In genomic region chr17:66885417-66885816, GRCh38 we compare ENCODE assay signal across 15 cellular contexts. TPM values are rescaled to one million over a fixed set of nuclear protein-coding genes. Genes with fewer than 3 reads are reported as not detected.
"Had no signal": no experiment of that assay in that cellular context is flagged by ENCODE, and none has a peak within 500 bp of the region (broad histone marks: within the 10 kb centered on the region; RNA-seq: fewer than 3 reads in every experiment).

No MANE protein-coding gene starts in this region.

- H3K4me1 Mint-ChIP-seq: natural killer cell had no signal

- DNase-seq: activated CD4-positive, alpha-beta memory T cell treated with anti-CD3 and anti-CD28 coated beads for 36 hours; esophagus squamous epithelium; foreskin keratinocyte; heart left ventricle; left colon; natural killer cell; thyroid gland had no signal

- H3K36me3 ChIP-seq: ascending aorta, cardiac muscle cell, esophagus squamous epithelium, heart left ventricle, thyroid gland, vagina had no signal

- H3K4me1 ChIP-seq: ascending aorta, esophagus squamous epithelium, foreskin keratinocyte, heart left ventricle, vagina had no signal

- H3K36me3 Mint-ChIP-seq: activated CD4-positive, alpha-beta memory T cell treated with anti-CD3 and anti-CD28 coated beads for 36 hours; natural killer cell had no signal

- ATAC-seq: foreskin keratinocyte, left colon had no signal

- H3K4me2 ChIP-seq: smooth muscle cell had no signal

- H3K4me3 Mint-ChIP-seq: activated CD4-positive, alpha-beta memory T cell treated with anti-CD3 and anti-CD28 coated beads for 36 hours; natural killer cell had no signal

- H3K27ac ChIP-seq: ascending aorta, cardiac muscle cell, esophagus squamous epithelium, foreskin keratinocyte, heart left ventricle, thyroid gland, vagina had no signal

- H3K9me3 ChIP-seq: ascending aorta, esophagus squamous epithelium, heart left ventricle, thyroid gland, vagina had no signal

- H3K4me3 ChIP-seq: ascending aorta, cardiac muscle cell, esophagus squamous epithelium, heart left ventricle, smooth muscle cell, thyroid gland, vagina had no signal

- H3K27ac Mint-ChIP-seq: activated CD4-positive, alpha-beta memory T cell treated with anti-CD3 and anti-CD28 coated beads for 36 hours; natural killer cell; progenitor cell of endocrine pancreas had no signal

- H3K27me3 ChIP-seq: ascending aorta, cardiac muscle cell, esophagus squamous epithelium, foreskin keratinocyte, heart left ventricle, thyroid gland, vagina had no signal

RNA-seq across cellular contexts. Expression of gene CACNG5, which starts 50.5 kb away (rescaled TPM):
- total RNA-seq: activated CD4-positive, alpha-beta memory T cell treated with anti-CD3 and anti-CD28 coated beads for 36 hours; ascending aorta; cardiac muscle cell; esophagus squamous epithelium; foreskin keratinocyte; heart left ventricle; left colon; lung microvascular endothelial cell; mononuclear cell; natural killer cell; progenitor cell of endocrine pancreas; right cardiac atrium; smooth muscle cell; thyroid gland; vagina had no signal
- polyA plus RNA-seq: cardiac muscle cell, foreskin keratinocyte, heart left ventricle, right cardiac atrium, smooth muscle cell had no signal
